21 cellular contexts compared by ENCODE assay signal in genomic region chr12:51898937-51899336, GRCh38. TPM values are rescaled to one million over a fixed set of nuclear protein-coding genes. Genes with fewer than 3 reads are reported as not detected.
A peak's percentile ranks its signal among the peaks of the same experiment; 100 is the strongest.
DNase-seq lines count a peak whose midpoint lies in the region; ATAC-seq, FAIRE-seq and TF ChIP-seq lines count a peak whose summit lies in the region.
"Had no signal": no experiment of that assay in that cellular context is flagged by ENCODE, and none has a peak within 500 bp of the region (broad histone marks: within the 10 kb centered on the region; RNA-seq: fewer than 3 reads in every experiment).

No MANE protein-coding gene starts in this region.

- DNase-seq in Caki2 (ENCODE audit: low read depth) (peak; percentile 50), HK-2 (ENCODE audit: unreplicated experiment) (peak; percentile 85), endothelial cell of umbilical vein (ENCODE audit: low read depth, low spot score) (peak; percentile 92), omental fat pad (ENCODE audit: low spot score) (peak; percentile 22), pons (ENCODE audit: low spot score) (no peak)
- DNase-seq in activated naive CD4-positive, alpha-beta T cell treated with anti-CD3 and anti-CD28 coated beads, Interleukin-2, amount 50 U/mL, for 72 hours (ENCODE audit: low spot score in 2 of 2), result no peak
- no peak for DNase-seq in activated CD8-positive, alpha-beta memory T cell treated with anti-CD3 and anti-CD28 coated beads for 24 hours
- DNase-seq in activated T-cell treated with anti-CD3 and anti-CD28 coated beads, Interleukin-2, amount 50 U/mL, for 24 hours, result no peak
- DNase-seq: activated CD4-positive, alpha-beta T cell treated with anti-CD3 and anti-CD28 coated beads, Interleukin-2, amount 50 U/mL, for 1 hour; activated T-cell treated with anti-CD3 and anti-CD28 coated beads, Interleukin-2, amount 50 U/mL, for 1 hour; BE2C; DMS79; Kasumi-1; NCI-H1694 treated with DMSO at 0.1 percent for 48 hours; NCI-H446 treated with DMSO at 0.1 percent for 48 hours; SK-N-SH; stimulated activated naive B cell treated with anti-CD40 and anti-IgM and Interleukin-4, amounts not matched to agents 10 μg/mL and 1 μg/mL and 100 μg/mL, for 72 hours had no signal

- peak; percentile 97 for FAIRE-seq in endothelial cell of umbilical vein (lab: Jason Lieb, UNC)

- H3K4me3 Mint-ChIP-seq in activated T-cell treated with anti-CD3 and anti-CD28 coated beads, Interleukin-2, amount 50 U/mL, for 24 hours, result no peak overlapping the region
- H3K4me3 Mint-ChIP-seq: memory B cell; stimulated activated naive B cell treated with anti-CD40 and anti-IgM and Interleukin-4, amounts not matched to agents 10 μg/mL and 1 μg/mL and 100 μg/mL, for 72 hours had no signal

- CTCF ChIA-PET in endothelial cell of umbilical vein (lab: Charles Lee), result interaction anchor here (0.9 to 10.5 kb wide), 7 partner anchors 10 to 126 kb away, joined by 3 to 393 read pairs (median 5); partner anchors contain the start of gene ACVRL1

- peak overlapping the region; percentile 56 for H3K9ac ChIP-seq in endothelial cell of umbilical vein (replicated peaks; ENCODE audit: extremely low read depth, insufficient read depth, low read length)
- H3K9ac ChIP-seq: SK-N-SH had no signal

- TF ChIP-seq CTCF in endothelial cell of umbilical vein (IDR thresholded peaks at IDR 0.05; ENCODE audit: extremely low read depth in 1 of 2, insufficient read depth in 1 of 2, low read depth in 1 of 2, low read length in 2 of 2) (no peak), omental fat pad (IDR thresholded peaks at IDR 0.05) (no peak)

- no TSS peak for BruUV-seq in endothelial cell of umbilical vein (replicated peaks; lab: Mats Ljungman, UMichigan)

- H3K27me3 Mint-ChIP-seq in activated T-cell treated with anti-CD3 and anti-CD28 coated beads, Interleukin-2, amount 50 U/mL, for 24 hours, result no peaks in the 10 kb centered on the region

- no peak overlapping the region for H3K27ac Mint-ChIP-seq in activated naive CD4-positive, alpha-beta T cell treated with anti-CD3 and anti-CD28 coated beads, Interleukin-2, amount 50 U/mL, for 72 hours
- no peak overlapping the region for H3K27ac Mint-ChIP-seq in activated T-cell treated with anti-CD3 and anti-CD28 coated beads, Interleukin-2, amount 50 U/mL, for 24 hours
- H3K27ac Mint-ChIP-seq: memory B cell had no signal

- no peaks in the 10 kb centered on the region for H4K20me1 ChIP-seq in endothelial cell of umbilical vein (replicated peaks; ENCODE audit: control insufficient read depth, extremely low read depth, insufficient read depth, low read length)

- H3K4me1 ChIP-seq in endothelial cell of umbilical vein (ENCODE audit: control insufficient read depth, extremely low read depth, insufficient read depth, low read length), result peaks cover 67% of the 10 kb centered on the region

- H3K9me3 Mint-ChIP-seq in activated naive CD4-positive, alpha-beta T cell treated with anti-CD3 and anti-CD28 coated beads, Interleukin-2, amount 50 U/mL, for 72 hours, result no peaks in the 10 kb centered on the region
- no peaks in the 10 kb centered on the region for H3K9me3 Mint-ChIP-seq in activated T-cell treated with anti-CD3 and anti-CD28 coated beads, Interleukin-2, amount 50 U/mL, for 24 hours
- H3K9me3 Mint-ChIP-seq: memory B cell; stimulated activated naive B cell treated with anti-CD40 and anti-IgM and Interleukin-4, amounts not matched to agents 10 μg/mL and 1 μg/mL and 100 μg/mL, for 72 hours had no signal

- H3K4me1 Mint-ChIP-seq in activated T-cell treated with anti-CD3 and anti-CD28 coated beads, Interleukin-2, amount 50 U/mL, for 24 hours (ENCODE audit: low read depth), result no peaks in the 10 kb centered on the region
- H3K4me1 Mint-ChIP-seq: memory B cell; stimulated activated naive B cell treated with anti-CD40 and anti-IgM and Interleukin-4, amounts not matched to agents 10 μg/mL and 1 μg/mL and 100 μg/mL, for 72 hours had no signal

- ATAC-seq in omental fat pad (ENCODE audit: low FRiP score), result no peak
- ATAC-seq in activated naive CD4-positive, alpha-beta T cell treated with anti-CD3 and anti-CD28 coated beads, Interleukin-2, amount 50 U/mL, for 72 hours, result no peak
- ATAC-seq: HCT116; stimulated activated naive B cell treated with anti-CD40 and anti-IgM and Interleukin-4, amounts not matched to agents 10 μg/mL and 1 μg/mL and 100 μg/mL, for 72 hours had no signal

- peak overlapping the region; percentile 95 for H3K27ac ChIP-seq in endothelial cell of umbilical vein (ENCODE audit: insufficient read depth, low read depth, low read length)

- no peaks in the 10 kb centered on the region for H3K36me3 ChIP-seq in endothelial cell of umbilical vein (ENCODE audit: control insufficient read depth in 2 of 2, extremely low read depth in 1 of 2, insufficient read depth in 2 of 2, low read length in 2 of 2)
- H3K36me3 ChIP-seq: BE2C had no signal

- dilution Hi-C loops in endothelial cell of umbilical vein (cut with MboI; ENCODE audit: extremely low pct_ligation_motif_present, low sequenced_read_pairs), result no loop called here

- H3K9me1 ChIP-seq in endothelial cell of umbilical vein (replicated peaks; ENCODE audit: control insufficient read depth, extremely low read depth, insufficient read depth, low read length), result no peaks in the 10 kb centered on the region

- intact Hi-C loops in endothelial cell of umbilical vein (cut with micrococcal nuclease), result no loop called here

- H3K4me3 ChIP-seq in endothelial cell of umbilical vein (replicated peaks in 1 of 3; ENCODE audit: insufficient read depth in 1 of 3, low read depth in 1 of 3, low read length in 3 of 3), result no peak overlapping the region

- no peak overlapping the region for H2AFZ ChIP-seq in endothelial cell of umbilical vein (ENCODE audit: low read depth, low read length)

- POLR2A ChIA-PET in endothelial cell of umbilical vein (lab: Charles Lee), result interaction anchor here (0.6 to 1.2 kb wide), 5 partner anchors 13 to 104 kb away, joined by 4 to 10 read pairs (median 6); no protein-coding TSS in a partner anchor

- peak; percentile 12 for TF ChIP-seq POLR2A in endothelial cell of umbilical vein (IDR thresholded peaks at IDR 0.05; ENCODE audit: low read depth, low read length)

- H3K36me3 Mint-ChIP-seq in activated naive CD4-positive, alpha-beta T cell treated with anti-CD3 and anti-CD28 coated beads, Interleukin-2, amount 50 U/mL, for 72 hours, result no peaks in the 10 kb centered on the region
- H3K36me3 Mint-ChIP-seq in activated T-cell treated with anti-CD3 and anti-CD28 coated beads, Interleukin-2, amount 50 U/mL, for 24 hours (ENCODE audit: low read depth), result no peaks in the 10 kb centered on the region
- H3K36me3 Mint-ChIP-seq: memory B cell; stimulated activated naive B cell treated with anti-CD40 and anti-IgM and Interleukin-4, amounts not matched to agents 10 μg/mL and 1 μg/mL and 100 μg/mL, for 72 hours had no signal

- no peaks in the 10 kb centered on the region for H3K27me3 ChIP-seq in endothelial cell of umbilical vein (ENCODE audit: control insufficient read depth in 2 of 2, insufficient read depth in 2 of 2, low read length in 2 of 2)
- H3K27me3 ChIP-seq: BE2C had no signal

- in situ Hi-C loops in Caki2 (cut with HindIII; ENCODE audit: low pct_unique_long_range_greater_than_20kb, low sequenced_read_pairs), result no loop called here

- no peaks in the 10 kb centered on the region for H3K79me2 ChIP-seq in endothelial cell of umbilical vein (ENCODE audit: control insufficient read depth, insufficient read depth, low read length)

- H3K4me2 ChIP-seq in endothelial cell of umbilical vein (ENCODE audit: insufficient read depth, low read length), result peak overlapping the region; percentile 58
- H3K4me2 ChIP-seq: SK-N-SH had no signal

- H3K9me3 ChIP-seq in endothelial cell of umbilical vein (replicated peaks; ENCODE audit: control insufficient read depth, insufficient read depth, low read length), result no peaks in the 10 kb centered on the region
- H3K9me3 ChIP-seq: BE2C, SK-N-SH had no signal

RNA-seq across cellular contexts. Expression of gene ACVRL1, which starts 8.4 kb away (rescaled TPM):
- total RNA-seq in Caki2 (2014; rRNA removed; shearing (Covaris generic); ENCODE audit: low replicate concordance), result 0.35 and 4.4 TPM in 2 replicates
- total RNA-seq in endothelial cell of umbilical vein (404 and 427 TPM in 2 replicates), omental fat pad (100 to 1,000 TPM in 3 of 4 donors, 10 to 100 TPM in 1; 69.3 to 593 (median 113) TPM)
- 355 and 403 TPM in 2 replicates for polyA plus RNA-seq in endothelial cell of umbilical vein
- 270 and 301 TPM in 2 replicates for polyA plus RNA-seq in endothelial cell of umbilical vein (2011; cell fraction: cytosol; rRNA removed)
- polyA plus RNA-seq in endothelial cell of umbilical vein (2011; cell fraction: nucleus; rRNA removed), result 559 and 644 TPM in 2 replicates
- polyA plus RNA-seq in endothelial cell of umbilical vein (2012), result 203 and 337 TPM in 2 replicates
- polyA minus RNA-seq in endothelial cell of umbilical vein, result 398 and 445 TPM in 2 replicates
- not detected for polyA minus RNA-seq in endothelial cell of umbilical vein (2011; cell fraction: cytosol; rRNA and poly(A)+ RNA removed)
- polyA minus RNA-seq in endothelial cell of umbilical vein (2011; cell fraction: nucleus; rRNA and poly(A)+ RNA removed), result 169 and 190 TPM in 2 replicates
- total RNA-seq in activated naive CD4-positive, alpha-beta T cell treated with anti-CD3 and anti-CD28 coated beads, Interleukin-2, amount 50 U/mL, for 72 hours, result not detected

RNA-seq across cellular contexts. Expression of gene ANKRD33, which starts 11.0 kb away (rescaled TPM):
- total RNA-seq in Caki2 (2014; rRNA removed; shearing (Covaris generic); ENCODE audit: low replicate concordance), result not detected in 2 replicates
- 0.95 and 1.2 TPM in 2 replicates for total RNA-seq in endothelial cell of umbilical vein
- polyA plus RNA-seq in endothelial cell of umbilical vein, result 0.80 and 0.92 TPM in 2 replicates
- 0.25 and 0.34 TPM in 2 replicates for polyA plus RNA-seq in endothelial cell of umbilical vein (2011; cell fraction: cytosol; rRNA removed)
- polyA plus RNA-seq in endothelial cell of umbilical vein (2011; cell fraction: nucleus; rRNA removed), result 2.9 and 3.2 TPM in 2 replicates
- 0.60 and 0.86 TPM in 2 replicates for polyA plus RNA-seq in endothelial cell of umbilical vein (2012)
- 0.36 and 0.61 TPM in 2 replicates for polyA minus RNA-seq in endothelial cell of umbilical vein
- polyA minus RNA-seq in endothelial cell of umbilical vein (2011; cell fraction: cytosol; rRNA and poly(A)+ RNA removed), result not detected
- 0.58 and 0.87 TPM in 2 replicates for polyA minus RNA-seq in endothelial cell of umbilical vein (2011; cell fraction: nucleus; rRNA and poly(A)+ RNA removed)
- total RNA-seq in omental fat pad, result not detected
- total RNA-seq in activated naive CD4-positive, alpha-beta T cell treated with anti-CD3 and anti-CD28 coated beads, Interleukin-2, amount 50 U/mL, for 72 hours, result not detected
- total RNA-seq: epithelial cell of proximal tubule, ureter had no signal
- polyA plus RNA-seq: SK-N-SH had no signal

RNA-seq across cellular contexts. Expression of gene FIGNL2, which starts 50.4 kb away (rescaled TPM):
- 0.84 and 1.7 TPM in 2 replicates for total RNA-seq in Caki2 (2014; rRNA removed; shearing (Covaris generic); ENCODE audit: low replicate concordance)
- 2.4 and 2.5 TPM in 2 replicates for total RNA-seq in endothelial cell of umbilical vein
- 1.4 and 1.5 TPM in 2 replicates for polyA plus RNA-seq in endothelial cell of umbilical vein
- 0.50 and 0.54 TPM in 2 replicates for polyA plus RNA-seq in endothelial cell of umbilical vein (2011; cell fraction: cytosol; rRNA removed)
- polyA plus RNA-seq in endothelial cell of umbilical vein (2011; cell fraction: nucleus; rRNA removed), result 3.3 TPM in 2 replicates
- polyA plus RNA-seq in endothelial cell of umbilical vein (2012), result 0.48 and 0.49 TPM in 2 replicates
- 4.6 and 5.1 TPM in 2 replicates for polyA minus RNA-seq in endothelial cell of umbilical vein
- not detected for polyA minus RNA-seq in endothelial cell of umbilical vein (2011; cell fraction: cytosol; rRNA and poly(A)+ RNA removed)
- polyA minus RNA-seq in endothelial cell of umbilical vein (2011; cell fraction: nucleus; rRNA and poly(A)+ RNA removed), result 2.5 and 3.5 TPM in 2 replicates
- total RNA-seq in omental fat pad, result under 1 TPM in 3 of 4 donors, not detected in 1; 0.24 to 0.63 (median 0.63) TPM
- under 1 TPM; 0.30 to 0.54 TPM for total RNA-seq in activated naive CD4-positive, alpha-beta T cell treated with anti-CD3 and anti-CD28 coated beads, Interleukin-2, amount 50 U/mL, for 72 hours

RNA-seq across cellular contexts. Expression of gene ACVR1B, which starts 52.6 kb away (rescaled TPM):
- 10.5 and 14.2 TPM in 2 replicates for total RNA-seq in Caki2 (2014; rRNA removed; shearing (Covaris generic); ENCODE audit: low replicate concordance)
- total RNA-seq in endothelial cell of umbilical vein (25.4 and 33.7 TPM in 2 replicates), omental fat pad (10 to 100 TPM; 15.9 to 42.2 (median 20.5) TPM)
- polyA plus RNA-seq in endothelial cell of umbilical vein, result 25.5 and 29.0 TPM in 2 replicates
- 23.9 and 24.1 TPM in 2 replicates for polyA plus RNA-seq in endothelial cell of umbilical vein (2011; cell fraction: cytosol; rRNA removed)
- 43.8 and 45.3 TPM in 2 replicates for polyA plus RNA-seq in endothelial cell of umbilical vein (2011; cell fraction: nucleus; rRNA removed)
- 21.7 and 26.2 TPM in 2 replicates for polyA plus RNA-seq in endothelial cell of umbilical vein (2012)
- 54.5 and 58.3 TPM in 2 replicates for polyA minus RNA-seq in endothelial cell of umbilical vein
- 7.4 TPM for polyA minus RNA-seq in endothelial cell of umbilical vein (2011; cell fraction: cytosol; rRNA and poly(A)+ RNA removed)
- polyA minus RNA-seq in endothelial cell of umbilical vein (2011; cell fraction: nucleus; rRNA and poly(A)+ RNA removed), result 24.5 and 28.9 TPM in 2 replicates
- 1 to 10 TPM; 5.2 to 9.0 TPM for total RNA-seq in activated naive CD4-positive, alpha-beta T cell treated with anti-CD3 and anti-CD28 coated beads, Interleukin-2, amount 50 U/mL, for 72 hours

Comparison
In these comparisons a context has a peak if more than half of its experiments do, and no peak if none do; other contexts are left out.
1. DNase-seq: peak in Caki2 (single experiment), HK-2 (single experiment), endothelial cell of umbilical vein (single experiment) and omental fat pad (single experiment); none in activated naive CD4-positive, alpha-beta T cell treated with anti-CD3 and anti-CD28 coated beads, Interleukin-2, amount 50 U/mL, for 72 hours (0 of 2), pons (single experiment), activated CD8-positive, alpha-beta memory T cell treated with anti-CD3 and anti-CD28 coated beads for 24 hours (single experiment) and activated T-cell treated with anti-CD3 and anti-CD28 coated beads, Interleukin-2, amount 50 U/mL, for 24 hours (single experiment).
2. RNA of gene ACVRL1, which starts 8.4 kb away (total RNA-seq): 404 to 427 TPM in endothelial cell of umbilical vein and 69.3 to 593 TPM in omental fat pad; 0.35 to 4.4 TPM in Caki2 and not detected in activated naive CD4-positive, alpha-beta T cell treated with anti-CD3 and anti-CD28 coated beads, Interleukin-2, amount 50 U/mL, for 72 hours; every median in the first group is over 10 times any median in the second.